In genomic region chr7:101708223-101708622, GRCh38 we compare ENCODE assay signal across 23 cellular contexts.
A peak's percentile ranks its signal among the peaks of the same experiment; 100 is the strongest.
DNase-seq lines count a peak whose midpoint lies in the region; ATAC-seq, FAIRE-seq and TF ChIP-seq lines count a peak whose summit lies in the region.
"Had no signal": no experiment of that assay in that cellular context is flagged by ENCODE, and none has a peak within 500 bp of the region (broad histone marks: within the 10 kb centered on the region; RNA-seq: fewer than 3 reads in every experiment).

No MANE protein-coding gene starts in this region.

- no peak overlapping the region for H3K4me2 ChIP-seq in A549
- H3K4me2 ChIP-seq in IMR-90 (ENCODE audit: low read depth, low read length), result no peak overlapping the region
- H3K4me2 ChIP-seq: BLaER1 treated with 17β-estradiol and CSF1 and Interleukin-3, amounts not matched to agents 10 nM and 100 nM had no signal

- H2AK9ac ChIP-seq in IMR-90 (replicated peaks; ENCODE audit: low read depth, low read length, poor library complexity), result peak overlapping the region; percentile 28

- H3K9me3 ChIP-seq in A549 (no peaks in the 10 kb centered on the region), IMR-90 (ENCODE audit: control insufficient read depth, insufficient read depth, low read length) (no peaks in the 10 kb centered on the region), colonic mucosa (no peaks in the 10 kb centered on the region)
- H3K9me3 ChIP-seq: BLaER1 treated with 17β-estradiol and CSF1 and Interleukin-3, amounts not matched to agents 10 nM and 100 nM had no signal

- no peak overlapping the region for H3K14ac ChIP-seq in IMR-90 (replicated peaks; ENCODE audit: low read depth, low read length)

- H3K56ac ChIP-seq in IMR-90 (ENCODE audit: extremely low read depth, insufficient read depth, low read length), result no peak overlapping the region

- H3K36me3 Mint-ChIP-seq in activated naive CD4-positive, alpha-beta T cell treated with anti-CD3 and anti-CD28 coated beads for 36 hours (ENCODE audit: low read depth), result no peaks in the 10 kb centered on the region
- H3K36me3 Mint-ChIP-seq: CD8-positive, alpha-beta T cell; IgD-negative memory B cell had no signal

- no peak overlapping the region for H3K4me3 ChIP-seq in A549
- H3K4me3 ChIP-seq in IMR-90 (ENCODE audit: insufficient read depth, low read depth, low read length), result no peak overlapping the region
- no peak overlapping the region for H3K4me3 ChIP-seq in colonic mucosa
- H3K4me3 ChIP-seq: BLaER1 treated with 17β-estradiol and CSF1 and Interleukin-3, amounts not matched to agents 10 nM and 100 nM had no signal

- no peaks in the 10 kb centered on the region for H3K79me1 ChIP-seq in IMR-90 (ENCODE audit: low read depth in 1 of 2, low read length in 2 of 2)

- H4K8ac ChIP-seq in IMR-90 (ENCODE audit: low read depth in 2 of 2, low read length in 2 of 2), result no peak overlapping the region

- H3K9ac ChIP-seq in IMR-90 (ENCODE audit: low read depth, low read length) (no peak overlapping the region), colonic mucosa (ENCODE audit: low read depth in 2 of 2, low read length in 2 of 2) (peak overlapping the region in 1 of 2 donors; percentile 63)
- H3K9ac ChIP-seq: BLaER1 treated with 17β-estradiol and CSF1 and Interleukin-3, amounts not matched to agents 10 nM and 100 nM had no signal

- no peak overlapping the region for H2BK5ac ChIP-seq in IMR-90 (ENCODE audit: low read depth, low read length, poor library complexity, severe bottlenecking)

- H3K27ac Mint-ChIP-seq in activated naive CD4-positive, alpha-beta T cell treated with anti-CD3 and anti-CD28 coated beads for 36 hours, result no peak overlapping the region
- H3K27ac Mint-ChIP-seq: B cell; CD8-positive, alpha-beta T cell; HFFc6; IgD-negative memory B cell had no signal

- POLR2A ChIA-PET in A549 (lab: Yijun Ruan, JAX), result interaction anchor here (0.6 kb wide), 1 partner anchor 13 kb away, joined by 3 read pairs; no protein-coding TSS in a partner anchor
- POLR2A ChIA-PET in IMR-90 (lab: Charles Lee; ENCODE audit: unreplicated experiment), result no interaction called here

- no peak overlapping the region for H4K5ac ChIP-seq in IMR-90 (ENCODE audit: low read depth, low read length)

- in situ Hi-C loops in IMR-90 (cut with MboI; ENCODE audit: low sequenced_read_pairs), result no loop called here

- no peak overlapping the region for H3K18ac ChIP-seq in IMR-90 (ENCODE audit: low read depth, low read length)

- H3K27me3 ChIP-seq in IMR-90 (ENCODE audit: control insufficient read depth, insufficient read depth, low read length) (peaks cover 29% of the 10 kb centered on the region), colonic mucosa (no peaks in the 10 kb centered on the region)
- H3K27me3 ChIP-seq: BLaER1 treated with 17β-estradiol and CSF1 and Interleukin-3, amounts not matched to agents 10 nM and 100 nM had no signal

- no peaks in the 10 kb centered on the region for H3K9me1 ChIP-seq in IMR-90 (ENCODE audit: insufficient read depth, low read length)

- H3K27ac ChIP-seq in A549 (no peak overlapping the region), IMR-90 (ENCODE audit: insufficient read depth, low read length) (no peak overlapping the region), colonic mucosa (peak overlapping the region; percentile 69)
- H3K27ac ChIP-seq: BLaER1 treated with 17β-estradiol and CSF1 and Interleukin-3, amounts not matched to agents 10 nM and 100 nM had no signal

- ATAC-seq in A549 (no peak), IMR-90 (ENCODE audit: low read depth) (no peak), left colon (peak; percentile 5), HG02840 (IDR thresholded peaks at IDR 0.05; ENCODE audit: low FRiP score, unreplicated experiment) (no peak), HG03469 (IDR thresholded peaks at IDR 0.05; ENCODE audit: unreplicated experiment) (no peak)
- ATAC-seq: CD8-positive, alpha-beta T cell had no signal

- no peak for TF ChIP-seq EP300 in A549 (IDR thresholded peaks at IDR 0.05)

- no peaks in the 10 kb centered on the region for H4K20me1 ChIP-seq in IMR-90 (ENCODE audit: insufficient read depth, low read length)
- H4K20me1 ChIP-seq: BLaER1 treated with 17β-estradiol and CSF1 and Interleukin-3, amounts not matched to agents 10 nM and 100 nM had no signal

- H3K4ac ChIP-seq in IMR-90 (ENCODE audit: low read depth, low read length), result no peak overlapping the region

- H2AK5ac ChIP-seq in IMR-90 (ENCODE audit: low read depth, low read length), result no peak overlapping the region

- H3K23ac ChIP-seq in IMR-90 (ENCODE audit: low read depth, low read length), result no peak overlapping the region

- no peaks in the 10 kb centered on the region for H3K4me1 Mint-ChIP-seq in activated naive CD4-positive, alpha-beta T cell treated with anti-CD3 and anti-CD28 coated beads for 36 hours (ENCODE audit: low read depth)
- H3K4me1 Mint-ChIP-seq: B cell, IgD-negative memory B cell had no signal

- no peak for TF ChIP-seq POLR2A in A549 (IDR thresholded peaks at IDR 0.05; ENCODE audit: low read length)
- TF ChIP-seq POLR2A in IMR-90 (IDR thresholded peaks at IDR 0.05; ENCODE audit: low read depth, low read length), result no peak

- H3K27me3 Mint-ChIP-seq in activated naive CD4-positive, alpha-beta T cell treated with anti-CD3 and anti-CD28 coated beads for 36 hours (ENCODE audit: low read depth), result no peaks in the 10 kb centered on the region

- H2BK120ac ChIP-seq in IMR-90 (ENCODE audit: low read depth, low read length), result no peak overlapping the region

- H3K4me3 Mint-ChIP-seq in activated naive CD4-positive, alpha-beta T cell treated with anti-CD3 and anti-CD28 coated beads for 36 hours, result no peak overlapping the region
- H3K4me3 Mint-ChIP-seq: B cell; CD8-positive, alpha-beta T cell; HFFc6; IgD-negative memory B cell had no signal

- CTCF ChIA-PET in A549 (lab: Yijun Ruan, JAX) (no interaction called here), IMR-90 (lab: Yijun Ruan, JAX) (no interaction called here)
- CTCF ChIA-PET in activated naive CD4-positive, alpha-beta T cell treated with anti-CD3 and anti-CD28 coated beads for 36 hours (lab: Charles Lee), result no interaction called here

- dilution Hi-C loops in IMR-90 (cut with HindIII; ENCODE audit: low sequenced_read_pairs, unreplicated experiment), result no loop called here

- no peak for FAIRE-seq in A549 (lab: Jason Lieb, UNC)
- FAIRE-seq: GM12891, GM19239, H54 had no signal

- TF ChIP-seq RAD21 in A549 (conservative IDR thresholded peaks at IDR 0.05 in 1 of 2, IDR thresholded peaks at IDR 0.05 in 1 of 2), result no peak
- TF ChIP-seq RAD21 in IMR-90 (IDR thresholded peaks at IDR 0.05; ENCODE audit: low read length), result no peak

- intact Hi-C loops in IMR-90 (cut with micrococcal nuclease), result no loop called here
- intact Hi-C loops in colonic mucosa (cut with DNase I), result no loop called here
- intact Hi-C loops in left colon (cut with DNase I, micrococcal nuclease), result no loop called here
- intact Hi-C loops in activated naive CD4-positive, alpha-beta T cell treated with anti-CD3 and anti-CD28 coated beads for 36 hours (cut with micrococcal nuclease), result no loop called here

- no peaks in the 10 kb centered on the region for H3K4me1 ChIP-seq in A549
- H3K4me1 ChIP-seq in IMR-90 (ENCODE audit: control insufficient read depth, insufficient read depth, low read length), result no peaks in the 10 kb centered on the region
- no peaks in the 10 kb centered on the region for H3K4me1 ChIP-seq in colonic mucosa

- H4K91ac ChIP-seq in IMR-90 (ENCODE audit: insufficient read depth, low read depth, low read length), result no peak overlapping the region

- WGBS in A549 (ENCODE audit: missing lambda C conversion rate), result 56% methylated on average over 7 of the region's 7 CpGs
- no CpG with 5 or more reads among the region's 7 CpGs for WGBS in IMR-90 (ENCODE audit: extremely low coverage in 2 of 2, insufficient read length in 1 of 2), 2 experiments

- H3K9me3 Mint-ChIP-seq in activated naive CD4-positive, alpha-beta T cell treated with anti-CD3 and anti-CD28 coated beads for 36 hours, result no peaks in the 10 kb centered on the region
- H3K9me3 Mint-ChIP-seq: CD8-positive, alpha-beta T cell; HFFc6; IgD-negative memory B cell had no signal

- H3K36me3 ChIP-seq in IMR-90 (ENCODE audit: control insufficient read depth, insufficient read depth, low read length) (no peaks in the 10 kb centered on the region), colonic mucosa (no peaks in the 10 kb centered on the region)
- H3K36me3 ChIP-seq: BLaER1 treated with 17β-estradiol and CSF1 and Interleukin-3, amounts not matched to agents 10 nM and 100 nM had no signal

- H2BK15ac ChIP-seq in IMR-90 (ENCODE audit: low read depth, low read length), result no peak overlapping the region

- no peak for TF ChIP-seq CTCF in A549 (IDR thresholded peaks at IDR 0.05)
- TF ChIP-seq CTCF in IMR-90 (conservative IDR thresholded peaks at IDR 0.05; ENCODE audit: low read depth, low read length), result no peak
- no peak for TF ChIP-seq CTCF in colonic mucosa (IDR thresholded peaks at IDR 0.05)

- H2AFZ ChIP-seq in IMR-90 (replicated peaks; ENCODE audit: low read length, poor library complexity), result no peak overlapping the region

- no peak overlapping the region for H2BK20ac ChIP-seq in IMR-90 (ENCODE audit: low read depth, low read length)

- BruUV-seq in IMR-90 (replicated peaks; lab: Mats Ljungman, UMichigan), result no TSS peak

- DNase-seq in A549 (ENCODE audit: low read depth in 1 of 2, low spot score in 1 of 2) (no peak), IMR-90 (no peak), colonic mucosa (no peak), left colon (no peak), NCI-H2107 treated with DMSO at 0.1 percent for 48 hours (lab: John Stamatoyannopoulos, UW; ENCODE audit: unreplicated experiment) (no peak)
- no peak for DNase-seq in activated naive CD4-positive, alpha-beta T cell treated with anti-CD3 and anti-CD28 coated beads for 36 hours
- DNase-seq: 8988T; Calu3; CD8-positive, alpha-beta T cell; DMS53; DND-41; EL; HCEC 1CT; HFFc6; KG1 had no signal

TF ChIP-seq in A549, 52 proteins besides CTCF, POLR2A, EP300 and RAD21:
- 0 out of 2 replicates have a peak, but pooled peaks have one; percentile 43 for TF ChIP-seq KDM1A (IDR thresholded peaks at IDR 0.05; ENCODE audit: low read depth)
- TF ChIP-seq ZFP36 (IDR thresholded peaks at IDR 0.05; ENCODE audit: borderline replicate concordance, partially characterized antibody), result peak; percentile 67
- no peak for TF ChIP-seq RARB (CRISPR knock-in tag; IDR thresholded peaks at IDR 0.05)

TF ChIP-seq in IMR-90, 13 proteins besides CTCF, POLR2A, EP300 and RAD21 (continues in another document):
- TF ChIP-seq BHLHE40 (IDR thresholded peaks at IDR 0.05; ENCODE audit: low read depth, low read length) (no peak), RFX5 (IDR thresholded peaks at IDR 0.05; ENCODE audit: low read depth, low read length) (no peak), RCOR1 (IDR thresholded peaks at IDR 0.05; ENCODE audit: insufficient replicate concordance, low read length) (no peak), MAFK (IDR thresholded peaks at IDR 0.05; ENCODE audit: low read depth, low read length) (no peak), MXI1 (IDR thresholded peaks at IDR 0.05; ENCODE audit: borderline replicate concordance, low read depth, low read length) (no peak), MAZ (IDR thresholded peaks at IDR 0.05; ENCODE audit: borderline replicate concordance, low read depth, low read length) (no peak)
